In genomic region chr13:43026262-43026661, GRCh38 we compare ENCODE assay signal across 23 cellular contexts. TPM values are rescaled to one million over a fixed set of nuclear protein-coding genes. Genes with fewer than 3 reads are reported as not detected.
DNase-seq lines count a peak whose midpoint lies in the region; ATAC-seq, FAIRE-seq and TF ChIP-seq lines count a peak whose summit lies in the region.
"Had no signal": no experiment of that assay in that cellular context is flagged by ENCODE, and none has a peak within 500 bp of the region (broad histone marks: within the 10 kb centered on the region; RNA-seq: fewer than 3 reads in every experiment).

No MANE protein-coding gene starts in this region.

- intact Hi-C loops in CD4-positive, alpha-beta T cell (cut with DNase I, micrococcal nuclease): no loop called here

- no peak overlapping the region for H4K8ac ChIP-seq in mesenchymal stem cell (ENCODE audit: low read length)

- H3K79me2 ChIP-seq in OCI-LY1 (ENCODE audit: insufficient read depth, low read length): peaks cover 51% of the 10 kb centered on the region

- 74% methylated on average over 2 of the region's 2 CpGs for WGBS in mesenchymal stem cell

- no peak for TF ChIP-seq CTCF in CD4-positive, alpha-beta T cell (IDR thresholded peaks at IDR 0.05)
- TF ChIP-seq CTCF in OCI-LY1 (IDR thresholded peaks at IDR 0.05; ENCODE audit: low read length) (no peak), chondrocyte (IDR thresholded peaks at IDR 0.05) (no peak)

- no peak overlapping the region for H2BK5ac ChIP-seq in mesenchymal stem cell (ENCODE audit: low read depth, low read length, poor library complexity, severe bottlenecking)

- no peak for ATAC-seq in CD4-positive, alpha-beta T cell (ENCODE audit: poor library complexity)
- ATAC-seq in HG02885 (IDR thresholded peaks at IDR 0.05; ENCODE audit: poor library complexity, unreplicated experiment): no peak
- ATAC-seq: CD8-positive, alpha-beta T cell; GM23338; HCT116; Right ventricle myocardium inferior had no signal

- H3K4me3 Mint-ChIP-seq in CD4-positive, alpha-beta T cell: peak overlapping the region; percentile 32
- no peak overlapping the region for H3K4me3 Mint-ChIP-seq in chondrocyte (ENCODE audit: unreplicated experiment)
- no peak overlapping the region for H3K4me3 Mint-ChIP-seq in T-helper 2 cell treated with Interferon-gamma antibody and Interleukin-4, amounts not matched to agents 5 μg/mL and 100 μg/mL, for 36 hours
- H3K4me3 Mint-ChIP-seq: GM23338 had no signal

- peaks cover 61% of the 10 kb centered on the region for H3K4me1 Mint-ChIP-seq in CD4-positive, alpha-beta T cell (ENCODE audit: low read depth)
- peaks cover 65% of the 10 kb centered on the region for H3K4me1 Mint-ChIP-seq in chondrocyte (ENCODE audit: low read depth)
- peaks cover 22% of the 10 kb centered on the region for H3K4me1 Mint-ChIP-seq in T-helper 2 cell treated with Interferon-gamma antibody and Interleukin-4, amounts not matched to agents 5 μg/mL and 100 μg/mL, for 36 hours (ENCODE audit: low read depth)

- no peak overlapping the region for H2BK15ac ChIP-seq in mesenchymal stem cell (ENCODE audit: low read depth, poor library complexity, severe bottlenecking)

- H2AFZ ChIP-seq in OCI-LY1 (ENCODE audit: low read length): no peak overlapping the region
- no peak overlapping the region for H2AFZ ChIP-seq in mesenchymal stem cell (ENCODE audit: low read depth, low read length)
- H2AFZ ChIP-seq: GM23338 had no signal

- no peaks in the 10 kb centered on the region for H3K9me3 Mint-ChIP-seq in CD4-positive, alpha-beta T cell
- peaks cover 3% of the 10 kb centered on the region for H3K9me3 Mint-ChIP-seq in chondrocyte (ENCODE audit: low read depth)
- H3K9me3 Mint-ChIP-seq in T-helper 2 cell treated with Interferon-gamma antibody and Interleukin-4, amounts not matched to agents 5 μg/mL and 100 μg/mL, for 36 hours: no peaks in the 10 kb centered on the region
- H3K9me3 Mint-ChIP-seq: CD8-positive, alpha-beta T cell had no signal

- H3K4me3 ChIP-seq in OCI-LY1 (ENCODE audit: low read depth, low read length, poor library complexity, severe bottlenecking) (peak overlapping the region; percentile 80), mesenchymal stem cell (ENCODE audit: insufficient read depth in 1 of 2, low read depth in 1 of 2, low read length in 2 of 2) (no peak overlapping the region)
- H3K4me3 ChIP-seq: GM23338, Peyer's patch, SK-N-MC had no signal

- H3K4ac ChIP-seq in mesenchymal stem cell (ENCODE audit: low read depth in 1 of 2, low read length in 2 of 2): no peak overlapping the region

- no peaks in the 10 kb centered on the region for H3K9me2 ChIP-seq in OCI-LY1 (ENCODE audit: low read depth, low read length)

- CTCF ChIA-PET in CD4-positive, alpha-beta T cell (lab: Charles Lee): no interaction called here

- H3K9ac ChIP-seq in OCI-LY1 (ENCODE audit: low read length): no peak overlapping the region
- peak overlapping the region; percentile 12 for H3K9ac ChIP-seq in mesenchymal stem cell (ENCODE audit: low read length)

- peaks cover 39% of the 10 kb centered on the region for H3K4me1 ChIP-seq in OCI-LY1 (ENCODE audit: insufficient read depth, low read length, severe bottlenecking)
- no peaks in the 10 kb centered on the region for H3K4me1 ChIP-seq in mesenchymal stem cell (ENCODE audit: control insufficient read depth, insufficient read depth, low read depth, low read length)
- H3K4me1 ChIP-seq: BE2C had no signal

- POLR2A ChIA-PET in CD4-positive, alpha-beta T cell (lab: Charles Lee): no interaction called here

- H3K18ac ChIP-seq in mesenchymal stem cell (ENCODE audit: low read depth in 1 of 2, low read length in 2 of 2): no peak overlapping the region

- H3K27me3 Mint-ChIP-seq in CD4-positive, alpha-beta T cell: no peaks in the 10 kb centered on the region
- no peaks in the 10 kb centered on the region for H3K27me3 Mint-ChIP-seq in chondrocyte (ENCODE audit: low read depth)
- H3K27me3 Mint-ChIP-seq in T-helper 2 cell treated with Interferon-gamma antibody and Interleukin-4, amounts not matched to agents 5 μg/mL and 100 μg/mL, for 36 hours (ENCODE audit: low read depth): peaks cover 2% of the 10 kb centered on the region

- no peak for DNase-seq in CD4-positive, alpha-beta T cell
- no peak for DNase-seq in GM19239 (ENCODE audit: insufficient read length, low spot score)
- DNase-seq in mesenchymal stem cell: no peak
- DNase-seq in chondrocyte (ENCODE audit: low spot score): no peak
- no peak for DNase-seq in T-helper 2 cell treated with Interferon-gamma antibody and Interleukin-4, amounts not matched to agents 5 μg/mL and 100 μg/mL, for 36 hours (ENCODE audit: low spot score)
- DNase-seq: BE2C; CD8-positive, alpha-beta T cell; DMS79; KG1; MM.1S; NCI-H1417 treated with DMSO at 0.1 percent for 48 hours; NCI-H2029; NCI-H2171 treated with DMSO at 0.1 percent for 48 hours; NCI-H446 treated with DMSO at 0.1 percent for 48 hours; Peyer's patch had no signal

- no peak overlapping the region for H3K27ac ChIP-seq in CD4-positive, alpha-beta T cell (ENCODE audit: low read depth, low read length)
- H3K27ac ChIP-seq in OCI-LY1 (ENCODE audit: low read depth, low read length, poor library complexity, severe bottlenecking) (peak overlapping the region; percentile 16), mesenchymal stem cell (ENCODE audit: low read length, poor library complexity, severe bottlenecking) (no peak overlapping the region)
- H3K27ac ChIP-seq: Peyer's patch, SK-N-MC had no signal

- no peak overlapping the region for H3K23ac ChIP-seq in mesenchymal stem cell (ENCODE audit: low read length in 2 of 2)

- H3K14ac ChIP-seq in mesenchymal stem cell (ENCODE audit: low read length in 2 of 2): no peak overlapping the region

- H3F3A ChIP-seq in OCI-LY1 (ENCODE audit: insufficient read depth, low read length): no peaks in the 10 kb centered on the region

- H3K79me1 ChIP-seq in mesenchymal stem cell (replicated peaks; ENCODE audit: low read length, poor library complexity, severe bottlenecking): no peaks in the 10 kb centered on the region

- no peaks in the 10 kb centered on the region for H3K27me3 ChIP-seq in CD4-positive, alpha-beta T cell (ENCODE audit: control insufficient read depth, insufficient read depth, low read length)
- H3K27me3 ChIP-seq in OCI-LY1 (ENCODE audit: insufficient read depth, low read length): no peaks in the 10 kb centered on the region
- H3K27me3 ChIP-seq in mesenchymal stem cell (ENCODE audit: control insufficient read depth in 1 of 2, insufficient read depth in 1 of 2, low read length in 2 of 2): no peaks in the 10 kb centered on the region
- H3K27me3 ChIP-seq: BE2C, Peyer's patch had no signal

- H2BK120ac ChIP-seq in mesenchymal stem cell (ENCODE audit: low read depth, low read length): no peak overlapping the region

- H2BK12ac ChIP-seq in mesenchymal stem cell (ENCODE audit: low read length in 2 of 2): no peak overlapping the region

- FAIRE-seq in GM19239 (lab: Jason Lieb, UNC): peak; percentile 49
- FAIRE-seq: D721Med had no signal

- no peak overlapping the region for H4K91ac ChIP-seq in mesenchymal stem cell (ENCODE audit: low read length)

- H3K36me3 ChIP-seq in OCI-LY1 (ENCODE audit: insufficient read depth, low read length) (peaks cover 19% of the 10 kb centered on the region), mesenchymal stem cell (ENCODE audit: control insufficient read depth in 1 of 2, insufficient read depth in 2 of 2, low read depth in 1 of 2, low read length in 2 of 2) (peaks cover 0 to 12% of the 10 kb centered on the region in 2 experiments)
- H3K36me3 ChIP-seq: BE2C, Peyer's patch had no signal

- H4K20me1 ChIP-seq in OCI-LY1 (ENCODE audit: insufficient read depth, low read length): no peaks in the 10 kb centered on the region

- H3K27ac Mint-ChIP-seq in CD4-positive, alpha-beta T cell: no peak overlapping the region
- no peak overlapping the region for H3K27ac Mint-ChIP-seq in chondrocyte (ENCODE audit: unreplicated experiment)
- H3K27ac Mint-ChIP-seq in T-helper 2 cell treated with Interferon-gamma antibody and Interleukin-4, amounts not matched to agents 5 μg/mL and 100 μg/mL, for 36 hours: no peak overlapping the region
- H3K27ac Mint-ChIP-seq: CD8-positive, alpha-beta T cell; GM23338 had no signal

- no peak overlapping the region for H2AK5ac ChIP-seq in mesenchymal stem cell (ENCODE audit: low read length, severe bottlenecking)

- H3K36me3 Mint-ChIP-seq in CD4-positive, alpha-beta T cell (ENCODE audit: low read depth): peaks cover 37% of the 10 kb centered on the region
- peaks cover 10% of the 10 kb centered on the region for H3K36me3 Mint-ChIP-seq in chondrocyte (ENCODE audit: low read depth)
- peaks cover 21% of the 10 kb centered on the region for H3K36me3 Mint-ChIP-seq in T-helper 2 cell treated with Interferon-gamma antibody and Interleukin-4, amounts not matched to agents 5 μg/mL and 100 μg/mL, for 36 hours (ENCODE audit: low read depth)

- no peaks in the 10 kb centered on the region for H3K9me3 ChIP-seq in CD4-positive, alpha-beta T cell (ENCODE audit: control insufficient read depth, low read length)
- H3K9me3 ChIP-seq in OCI-LY1 (ENCODE audit: low read length) (no peaks in the 10 kb centered on the region), mesenchymal stem cell (ENCODE audit: control insufficient read depth, low read length) (no peaks in the 10 kb centered on the region)
- H3K9me3 ChIP-seq: BE2C, Peyer's patch had no signal

- H3K4me2 ChIP-seq in OCI-LY1 (ENCODE audit: low read length) (peak overlapping the region; percentile 37; the same call in 1 of the 2 replicates), mesenchymal stem cell (ENCODE audit: low read length, poor library complexity, severe bottlenecking) (no peak overlapping the region)
- H3K4me2 ChIP-seq: GM23338 had no signal

RNA-seq across cellular contexts. Expression of gene DNAJC15, which starts 2.9 kb away (rescaled TPM):
- total RNA-seq in CD4-positive, alpha-beta T cell: 1 to 10 TPM; 6.8 to 7.6 TPM
- polyA plus RNA-seq in mesenchymal stem cell (2013, experiment 1 of 2): 0.14 TPM
- polyA plus RNA-seq in mesenchymal stem cell (2013, experiment 2 of 2): 0.11 TPM
- total RNA-seq in chondrocyte: 18.0 to 24.3 TPM (median 21.6 TPM) in 3 replicates

RNA-seq across cellular contexts. Expression of gene EPSTI1, which starts 34.2 kb away (rescaled TPM):
- total RNA-seq in CD4-positive, alpha-beta T cell: 10 to 100 TPM; 23.5 to 24.5 TPM
- polyA plus RNA-seq in mesenchymal stem cell (2013, experiment 1 of 2): 9.4 TPM
- 9.6 TPM for polyA plus RNA-seq in mesenchymal stem cell (2013, experiment 2 of 2)
- 2.1 to 3.8 TPM (median 2.8 TPM) in 3 replicates for total RNA-seq in chondrocyte
- total RNA-seq: G401 had no signal
